Comparison of ENCODE assay signal across 8 cellular contexts in the genomic region with DNA sequence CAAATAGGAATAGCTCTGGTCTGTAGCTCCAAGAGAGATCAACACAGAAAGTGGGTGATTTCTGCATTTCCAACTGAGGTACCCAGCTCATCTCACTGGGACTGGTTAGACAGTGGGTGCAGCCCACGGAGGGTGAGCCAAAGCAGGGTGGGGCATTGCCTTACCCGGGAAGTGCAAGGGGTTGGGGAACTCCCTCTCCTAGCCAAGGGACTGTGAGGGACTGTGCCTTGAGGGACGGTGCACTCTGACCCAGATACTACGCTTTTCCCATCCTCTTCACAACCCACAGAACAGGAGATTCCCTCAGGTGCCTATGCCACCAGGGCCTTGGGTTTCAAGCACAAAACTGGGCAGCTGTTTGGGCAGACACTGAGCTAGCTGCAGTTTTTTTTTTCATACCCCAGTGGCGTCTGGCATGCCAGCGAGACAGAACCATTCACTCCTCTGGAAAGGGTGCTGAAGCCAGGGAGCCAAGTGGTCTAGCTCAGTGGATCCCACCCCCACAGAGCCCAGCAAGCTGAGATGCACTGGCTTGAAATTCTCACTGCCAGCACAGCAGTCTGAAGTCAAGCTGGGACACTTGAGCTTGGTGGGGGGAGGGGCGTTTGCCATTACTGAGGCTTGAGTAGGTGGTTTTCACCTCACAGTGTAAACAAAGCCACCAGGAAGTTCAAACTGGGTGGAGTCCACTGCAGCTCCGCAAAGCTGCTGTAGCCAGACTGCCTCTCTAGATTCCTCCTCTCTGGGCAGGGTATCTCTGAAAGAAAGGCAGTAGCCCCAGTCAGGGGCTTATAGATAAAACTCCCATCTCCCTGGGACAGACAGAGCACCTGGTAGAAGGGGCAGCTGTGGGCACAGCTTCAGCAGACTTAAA. TPM values are rescaled to one million over a fixed set of nuclear protein-coding genes. Genes with fewer than 3 reads are reported as not detected.
DNase-seq lines count a peak whose midpoint lies in the region; ATAC-seq and TF ChIP-seq lines count a peak whose summit lies in the region.
"Not testable (repeated sequence)": the region's sequence is repeated elsewhere in the genome, so short reads cannot be mapped to it uniquely, and the experiment has no call there.

No MANE protein-coding gene starts in this region.

- not testable (repeated sequence) for H3K4me3 ChIP-seq in parathyroid adenoma (ENCODE audit: low read depth, low read length)

- H3K27ac Mint-ChIP-seq in activated naive CD8-positive, alpha-beta T cell = peak overlapping the region; percentile 77

- H3K4me1 ChIP-seq in parathyroid adenoma = not testable (repeated sequence)

- H3K4me1 Mint-ChIP-seq in activated naive CD8-positive, alpha-beta T cell (ENCODE audit: low read depth) = peaks cover 87% of the 10 kb centered on the region

- H3K36me3 ChIP-seq in parathyroid adenoma (ENCODE audit: control insufficient read depth, insufficient read depth, low read length) = not testable (repeated sequence)

- intact Hi-C loops in left ventricle myocardium superior (cut with micrococcal nuclease) = not testable (repeated sequence)

- not testable (repeated sequence) for H3K79me2 ChIP-seq in parathyroid adenoma

- peaks cover 16% of the 10 kb centered on the region for H3K9me3 Mint-ChIP-seq in activated naive CD8-positive, alpha-beta T cell (ENCODE audit: low read depth)

- not testable (repeated sequence) for H3K9ac ChIP-seq in parathyroid adenoma

- ATAC-seq in left ventricle myocardium superior = peak; percentile 32

- H3K4me2 ChIP-seq in parathyroid adenoma (ENCODE audit: low read length) = not testable (repeated sequence)

- H3K27ac ChIP-seq in parathyroid adenoma = not testable (repeated sequence)

- not testable (repeated sequence) for TF ChIP-seq CTCF in parathyroid adenoma (IDR thresholded peaks at IDR 0.05)

- not testable (repeated sequence) for H3K27me3 Mint-ChIP-seq in activated naive CD8-positive, alpha-beta T cell

- H2AFZ ChIP-seq in parathyroid adenoma = peak overlapping the region; percentile 70

- peaks cover 31% of the 10 kb centered on the region for H3K36me3 Mint-ChIP-seq in activated naive CD8-positive, alpha-beta T cell

- H3K4me3 Mint-ChIP-seq in activated naive CD8-positive, alpha-beta T cell = peak overlapping the region; percentile 64

- not testable (repeated sequence) for H3K9me3 ChIP-seq in parathyroid adenoma (ENCODE audit: control insufficient read depth, low read length)

- DNase-seq in COLO668 (lab: John Stamatoyannopoulos, UW; ENCODE audit: unreplicated experiment) (peak; percentile 86), LHCN-M2 (ENCODE audit: low read depth) (peak; percentile 10), NOMO-1 treated with DMSO at 0.1 percent for 48 hours (lab: John Stamatoyannopoulos, UW; ENCODE audit: unreplicated experiment) (peak; percentile 8), left ventricle myocardium superior (peak; percentile 59)
- peak; percentile 85 for DNase-seq in activated CD4-positive, alpha-beta T cell treated with anti-CD3 and anti-CD28 coated beads for 48 hours
- DNase-seq in stimulated activated CD8-positive, alpha-beta memory T cell treated with anti-CD3 and anti-CD28 coated beads, Interleukin-4, amount 100 ng/mL, for 24 hours (ENCODE audit: low read depth) = peak; percentile 59

- H3K27me3 ChIP-seq in parathyroid adenoma (ENCODE audit: control insufficient read depth, insufficient read depth, low read length) = not testable (repeated sequence)

RNA-seq across cellular contexts. Expression of a gene that starts 19.6 kb away (rescaled TPM):
- 40.2 and 46.4 TPM in 2 replicates for total RNA-seq in LHCN-M2 (2014; rRNA removed)
- polyA plus RNA-seq in LHCN-M2 (2012) = 16.5 TPM
- total RNA-seq in left ventricle myocardium superior = 40.9 TPM

RNA-seq across cellular contexts. Expression of a gene that starts 28.1 kb away (rescaled TPM):
- 0.19 and 0.57 TPM in 2 replicates for total RNA-seq in LHCN-M2 (2014; rRNA removed)
- polyA plus RNA-seq in LHCN-M2 (2012) = 0.10 TPM
- total RNA-seq in left ventricle myocardium superior = 3.0 TPM

RNA-seq across cellular contexts. Expression of a gene that starts 28.3 kb away (rescaled TPM):
- total RNA-seq in LHCN-M2 (2014; rRNA removed) = 1,643 and 2,330 TPM in 2 replicates
- 1,565 TPM for polyA plus RNA-seq in LHCN-M2 (2012)
- 1,156 TPM for total RNA-seq in left ventricle myocardium superior

RNA-seq across cellular contexts. Expression of a gene that starts 53.3 kb away (rescaled TPM):
- total RNA-seq in LHCN-M2 (2014; rRNA removed) (12.0 and 15.7 TPM in 2 replicates), left ventricle myocardium superior (55.2 TPM)
- 7.7 TPM for polyA plus RNA-seq in LHCN-M2 (2012)

Comparison
In these comparisons a context has a peak if more than half of its experiments do, and no peak if none do; other contexts are left out.
1. DNase-seq: peak in every context shown above with its lines; median percentile 86 in COLO668; 85 in activated CD4-positive, alpha-beta T cell treated with anti-CD3 and anti-CD28 coated beads for 48 hours; 59 in left ventricle myocardium superior; 59 in stimulated activated CD8-positive, alpha-beta memory T cell treated with anti-CD3 and anti-CD28 coated beads, Interleukin-4, amount 100 ng/mL, for 24 hours; 10 in LHCN-M2; 8 in NOMO-1 treated with DMSO at 0.1 percent for 48 hours.